Comparison of ENCODE assay signal across 10 cellular contexts in the genomic region with DNA sequence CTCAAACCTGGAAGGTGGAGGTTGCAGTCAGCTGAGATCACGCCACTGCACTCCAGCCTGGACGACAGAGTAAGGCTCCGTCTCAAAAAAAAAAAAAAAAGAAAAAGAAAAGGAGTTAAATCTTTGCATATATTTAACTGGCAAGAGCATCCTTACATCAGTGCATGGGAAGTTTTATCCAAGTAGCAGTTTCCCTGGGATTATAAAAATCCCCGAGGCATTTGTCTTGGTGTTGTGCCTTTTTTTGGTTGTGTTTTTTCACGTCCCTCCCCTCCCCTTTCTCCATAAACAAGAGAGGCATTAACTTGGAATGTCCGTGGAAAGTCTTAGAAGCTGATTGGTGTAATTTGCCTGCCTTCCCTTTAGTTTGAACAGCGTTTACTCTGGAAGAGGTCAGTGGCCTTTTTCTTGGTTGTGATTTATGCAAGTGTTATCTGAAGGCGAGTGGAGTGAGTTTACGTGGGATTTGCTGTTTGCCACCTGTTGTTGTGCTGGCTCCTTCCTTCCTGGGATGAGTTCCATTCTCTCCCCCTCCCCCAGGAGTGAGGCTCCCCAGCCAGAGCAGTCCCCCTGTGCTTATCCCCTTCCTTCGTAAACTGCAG. TPM values are rescaled to one million over a fixed set of nuclear protein-coding genes. Genes with fewer than 3 reads are reported as not detected.
DNase-seq lines count a peak whose midpoint lies in the region; ATAC-seq and TF ChIP-seq lines count a peak whose summit lies in the region.
"Had no signal": no experiment of that assay in that cellular context is flagged by ENCODE, and none has a peak within 500 bp of the region (broad histone marks: within the 10 kb centered on the region; RNA-seq: fewer than 3 reads in every experiment).

No MANE protein-coding gene starts in this region.

- CTCF ChIA-PET in CD8-positive, alpha-beta memory T cell (lab: Charles Lee) = no interaction called here
- CTCF ChIA-PET in PC-9 (lab: Charles Lee) = no interaction called here
- CTCF ChIA-PET in naive thymus-derived CD4-positive, alpha-beta T cell (lab: Charles Lee) = no interaction called here

- H3K4me2 ChIP-seq in PC-9 = peak overlapping the region; percentile 89

- no peak overlapping the region for H3K27ac ChIP-seq in CD8-positive, alpha-beta memory T cell (ENCODE audit: low read depth, low read length)
- peak overlapping the region; percentile 99 for H3K27ac ChIP-seq in PC-9
- H3K27ac ChIP-seq in naive thymus-derived CD4-positive, alpha-beta T cell (ENCODE audit: low read depth, low read length) = no peak overlapping the region

- no peak for ATAC-seq in HG02610 (IDR thresholded peaks at IDR 0.05; ENCODE audit: unreplicated experiment)
- ATAC-seq in HG03039 (IDR thresholded peaks at IDR 0.05; ENCODE audit: unreplicated experiment) = no peak
- ATAC-seq in naive thymus-derived CD4-positive, alpha-beta T cell = no peak
- no peak for ATAC-seq in GM21447 (IDR thresholded peaks at IDR 0.05; ENCODE audit: unreplicated experiment)
- ATAC-seq: sciatic nerve had no signal

- no peaks in the 10 kb centered on the region for H3K27me3 Mint-ChIP-seq in CD8-positive, alpha-beta memory T cell
- peaks cover 13% of the 10 kb centered on the region for H3K27me3 Mint-ChIP-seq in endothelial cell (ENCODE audit: unreplicated experiment)
- H3K27me3 Mint-ChIP-seq in osteocyte (ENCODE audit: unreplicated experiment) = no peaks in the 10 kb centered on the region
- H3K27me3 Mint-ChIP-seq in naive thymus-derived CD4-positive, alpha-beta T cell = peaks cover 0 to 51% (median 44%) of the 10 kb centered on the region in 5 donors

- POLR2A ChIA-PET in CD8-positive, alpha-beta memory T cell (lab: Charles Lee) = no interaction called here
- POLR2A ChIA-PET in PC-9 (lab: Charles Lee; ENCODE audit: unreplicated experiment) = interaction anchor here (0.6 to 0.8 kb wide), 2 partner anchors 29 to 749 kb away, joined by 3 to 6 read pairs; no protein-coding TSS in a partner anchor
- POLR2A ChIA-PET in naive thymus-derived CD4-positive, alpha-beta T cell (lab: Charles Lee) = no interaction called here

- no peaks in the 10 kb centered on the region for H3K9me3 Mint-ChIP-seq in CD8-positive, alpha-beta memory T cell
- H3K9me3 Mint-ChIP-seq in endothelial cell (ENCODE audit: unreplicated experiment) (no peaks in the 10 kb centered on the region), osteocyte (ENCODE audit: unreplicated experiment) (no peaks in the 10 kb centered on the region)
- H3K9me3 Mint-ChIP-seq in naive thymus-derived CD4-positive, alpha-beta T cell = no peaks in the 10 kb centered on the region

- no peaks in the 10 kb centered on the region for H3K27me3 ChIP-seq in CD8-positive, alpha-beta memory T cell (ENCODE audit: insufficient read depth, low read length, poor library complexity, severe bottlenecking)
- no peaks in the 10 kb centered on the region for H3K27me3 ChIP-seq in PC-9 (ENCODE audit: insufficient read depth, low read depth)
- peaks cover 0 to 20% of the 10 kb centered on the region in 2 donors for H3K27me3 ChIP-seq in naive thymus-derived CD4-positive, alpha-beta T cell (ENCODE audit: control insufficient read depth in 2 of 2, insufficient read depth in 2 of 2, low read length in 2 of 2)

- H3K4me3 ChIP-seq in CD8-positive, alpha-beta memory T cell (ENCODE audit: low read length) = no peak overlapping the region
- no peak overlapping the region; the same call in 1 of the 2 replicates for H3K4me3 ChIP-seq in PC-9
- H3K4me3 ChIP-seq in naive thymus-derived CD4-positive, alpha-beta T cell (ENCODE audit: low read length) = no peak overlapping the region

- H4K20me1 ChIP-seq in PC-9 (ENCODE audit: insufficient read depth) = peaks cover 30% of the 10 kb centered on the region

- H3K79me2 ChIP-seq in PC-9 (ENCODE audit: low read depth) = peaks cover 96% of the 10 kb centered on the region

- H3K4me1 Mint-ChIP-seq in CD8-positive, alpha-beta memory T cell = peaks cover 83 to 98% (median 97%) of the 10 kb centered on the region in 3 donors
- H3K4me1 Mint-ChIP-seq in endothelial cell (ENCODE audit: unreplicated experiment) = peaks cover 89% of the 10 kb centered on the region
- peaks cover 99% of the 10 kb centered on the region for H3K4me1 Mint-ChIP-seq in osteocyte (ENCODE audit: unreplicated experiment)
- peaks cover 24 to 84% (median 58%) of the 10 kb centered on the region in 7 donors for H3K4me1 Mint-ChIP-seq in naive thymus-derived CD4-positive, alpha-beta T cell

- peaks cover 0 to 28% (median 0%) of the 10 kb centered on the region in 3 donors for H3K36me3 Mint-ChIP-seq in CD8-positive, alpha-beta memory T cell
- H3K36me3 Mint-ChIP-seq in endothelial cell (ENCODE audit: low read depth, unreplicated experiment) (peaks cover 18% of the 10 kb centered on the region), osteocyte (ENCODE audit: unreplicated experiment) (peaks cover 8% of the 10 kb centered on the region)
- peaks cover 0 to 16% (median 5%) of the 10 kb centered on the region in 5 donors for H3K36me3 Mint-ChIP-seq in naive thymus-derived CD4-positive, alpha-beta T cell

- no peaks in the 10 kb centered on the region for H3K9me2 ChIP-seq in PC-9 (ENCODE audit: insufficient read depth)

- BruUV-seq in PC-9 (replicated peaks; lab: Mats Ljungman, UMichigan) = no TSS peak

- no peaks in the 10 kb centered on the region for H3K36me3 ChIP-seq in CD8-positive, alpha-beta memory T cell (ENCODE audit: insufficient read depth, low read length)
- peaks cover 43% of the 10 kb centered on the region for H3K36me3 ChIP-seq in PC-9 (ENCODE audit: low read depth)
- no peaks in the 10 kb centered on the region for H3K36me3 ChIP-seq in naive thymus-derived CD4-positive, alpha-beta T cell (ENCODE audit: control insufficient read depth in 2 of 3, insufficient read depth in 3 of 3, low read length in 3 of 3)

- no peaks in the 10 kb centered on the region for H3K9me3 ChIP-seq in CD8-positive, alpha-beta memory T cell (ENCODE audit: low read length)
- no peaks in the 10 kb centered on the region for H3K9me3 ChIP-seq in PC-9 (ENCODE audit: insufficient read depth, low read depth)
- H3K9me3 ChIP-seq in naive thymus-derived CD4-positive, alpha-beta T cell (ENCODE audit: control insufficient read depth in 2 of 3, low read length in 3 of 3) = no peaks in the 10 kb centered on the region

- no peak for DNase-seq in CD8-positive, alpha-beta memory T cell
- DNase-seq in PC-9 (no peak), endothelial cell (ENCODE audit: low spot score) (peak; percentile 37), osteocyte (ENCODE audit: extremely low spot score, unreplicated experiment) (no peak)
- DNase-seq in naive thymus-derived CD4-positive, alpha-beta T cell = no peak

- H3K27ac Mint-ChIP-seq in CD8-positive, alpha-beta memory T cell = peak overlapping the region in 7 of 8 donors; percentile 65 to 87 (median 81)
- H3K27ac Mint-ChIP-seq in endothelial cell (ENCODE audit: unreplicated experiment) (peak overlapping the region; percentile 96), osteocyte (ENCODE audit: unreplicated experiment) (peak overlapping the region; percentile 99)
- H3K27ac Mint-ChIP-seq in naive thymus-derived CD4-positive, alpha-beta T cell = peak overlapping the region in 2 of 9 donors; percentile 83 to 86

- H3K4me1 ChIP-seq in CD8-positive, alpha-beta memory T cell (ENCODE audit: insufficient read depth, low read length) = peaks cover 65% of the 10 kb centered on the region
- peaks cover 89% of the 10 kb centered on the region for H3K4me1 ChIP-seq in PC-9 (replicated peaks; ENCODE audit: insufficient read depth)
- peaks cover 39 to 66% of the 10 kb centered on the region in 2 donors for H3K4me1 ChIP-seq in naive thymus-derived CD4-positive, alpha-beta T cell (ENCODE audit: control insufficient read depth in 2 of 2, insufficient read depth in 2 of 2, low read length in 2 of 2)

- intact Hi-C loops in PC-9 (cut with micrococcal nuclease; ENCODE audit: unreplicated experiment) = loop anchor here (5.0 kb wide), 1 partner anchor 78 kb away; no protein-coding TSS in a partner anchor
- intact Hi-C loops in naive thymus-derived CD4-positive, alpha-beta T cell (cut with micrococcal nuclease) = loop anchor here (1.0 to 5.0 kb wide), 3 partner anchors 7 to 43 kb away; a partner anchor contains a TSS

- no peak overlapping the region for H2AFZ ChIP-seq in PC-9

- peak overlapping the region in 3 of 7 donors; percentile 6 to 78 (median 67) for H3K4me3 Mint-ChIP-seq in CD8-positive, alpha-beta memory T cell
- H3K4me3 Mint-ChIP-seq in endothelial cell (ENCODE audit: unreplicated experiment) = peak overlapping the region; percentile 68
- H3K4me3 Mint-ChIP-seq in osteocyte (ENCODE audit: unreplicated experiment) = peak overlapping the region; percentile 33
- H3K4me3 Mint-ChIP-seq in naive thymus-derived CD4-positive, alpha-beta T cell = peak overlapping the region in 1 of 10 donors; percentile 49

- TF ChIP-seq CTCF in PC-9 (conservative IDR thresholded peaks at IDR 0.05) (no peak), endothelial cell (IDR thresholded peaks at IDR 0.05; ENCODE audit: unreplicated experiment) (no peak), osteocyte (IDR thresholded peaks at IDR 0.05) (no peak)

- peaks cover 93% of the 10 kb centered on the region for H3F3A ChIP-seq in PC-9 (ENCODE audit: insufficient read depth, low read depth)

RNA-seq across cellular contexts. Expression of a gene that starts 7.1 kb away (rescaled TPM):
- total RNA-seq in CD8-positive, alpha-beta memory T cell = 100 to 1,000 TPM; 295 to 314 TPM
- 31.9 TPM for polyA plus RNA-seq in CD8-positive, alpha-beta memory T cell
- 1,066 and 1,233 TPM in 2 replicates for total RNA-seq in PC-9 (2021)
- total RNA-seq in endothelial cell (ENCODE audit: unreplicated experiment) = 744 TPM
- total RNA-seq in osteocyte = 525 and 560 TPM in 2 replicates
- 100 to 1,000 TPM in 2 of 5 experiments, 10 to 100 TPM in 3; 49.2 to 355 (median 54.4) TPM for total RNA-seq in naive thymus-derived CD4-positive, alpha-beta T cell
- 1 to 10 TPM; 2.8 to 3.9 TPM for polyA plus RNA-seq in naive thymus-derived CD4-positive, alpha-beta T cell

RNA-seq across cellular contexts. Expression of a gene that starts 35.6 kb away (rescaled TPM):
- total RNA-seq in CD8-positive, alpha-beta memory T cell = 100 to 1,000 TPM; 275 to 282 TPM
- polyA plus RNA-seq in CD8-positive, alpha-beta memory T cell = 401 TPM
- total RNA-seq in PC-9 (2021) (230 and 292 TPM in 2 replicates), endothelial cell (ENCODE audit: unreplicated experiment) (469 TPM), osteocyte (258 and 262 TPM in 2 replicates)
- total RNA-seq in naive thymus-derived CD4-positive, alpha-beta T cell = 100 to 1,000 TPM; 294 to 405 (median 337) TPM
- polyA plus RNA-seq in naive thymus-derived CD4-positive, alpha-beta T cell = 100 to 1,000 TPM; 424 to 437 TPM

RNA-seq across cellular contexts. Expression of a gene that starts 36.8 kb away (rescaled TPM):
- total RNA-seq in CD8-positive, alpha-beta memory T cell = 100 to 1,000 TPM; 161 to 162 TPM
- polyA plus RNA-seq in CD8-positive, alpha-beta memory T cell = 178 TPM
- total RNA-seq in PC-9 (2021) (3.5 and 6.8 TPM in 2 replicates), endothelial cell (ENCODE audit: unreplicated experiment) (7.5 TPM), osteocyte (2.1 and 3.1 TPM in 2 replicates)
- 100 to 1,000 TPM; 200 to 287 (median 235) TPM for total RNA-seq in naive thymus-derived CD4-positive, alpha-beta T cell
- polyA plus RNA-seq in naive thymus-derived CD4-positive, alpha-beta T cell = 100 to 1,000 TPM in 1 of 2 donors, 10 to 100 TPM in 1; 79.0 to 120 TPM
- total RNA-seq: bronchial epithelial cell had no signal

Comparison
In these comparisons a context has a peak if more than half of its experiments do, and no peak if none do; other contexts are left out.
1. RNA of a gene that starts 36.8 kb away (total RNA-seq): 200 to 287 TPM in naive thymus-derived CD4-positive, alpha-beta T cell and 161 to 162 TPM in CD8-positive, alpha-beta memory T cell; 7.5 TPM in endothelial cell (single experiment), 3.5 to 6.8 TPM in PC-9 and 2.1 to 3.1 TPM in osteocyte; every median in the first group is over 10 times any median in the second.